ENCODE assay signal across 8 cellular contexts in genomic region chr1:111448918-111449702, GRCh38. TPM values are rescaled to one million over a fixed set of nuclear protein-coding genes. Genes with fewer than 3 reads are reported as not detected.
DNase-seq lines count a peak whose midpoint lies in the region; FAIRE-seq and TF ChIP-seq lines count a peak whose summit lies in the region.

Gene ATP5PB (plus strand): TSS chr1:111449464. CDS start chr1:111449542, 78 bp downstream.
Gene WDR77 (minus strand): TSS chr1:111449256. CDS start chr1:111449169, 87 bp downstream.

- DNase-seq in GM04503 (ENCODE audit: low read depth) (peak; percentile 96), HFFc6 (peak; percentile 100), NB4 (ENCODE audit: low read depth) (peak; percentile 97), SK-N-MC (ENCODE audit: low read depth, low spot score) (peak; percentile 98), frontal cortex (ENCODE audit: low spot score in 2 of 2) (peak; percentile 87 to 97), neuronal stem cell (ENCODE audit: low spot score) (peak; percentile 98)
- DNase-seq in activated naive CD4-positive, alpha-beta T cell treated with anti-CD3 and anti-CD28 coated beads, Interleukin-2, amount 10 ng/mL, durations not matched to agents 7 days and 5 days, result peak; percentile 95

- peak within 1 kb of the TSS; percentile 100 for H3K4me3 Mint-ChIP-seq in HFFc6
- H3K4me3 Mint-ChIP-seq in activated naive CD4-positive, alpha-beta T cell treated with anti-CD3 and anti-CD28 coated beads, Interleukin-2, amount 10 ng/mL, durations not matched to agents 7 days and 5 days, result peak within 1 kb of the TSS; percentile 100

- H3K27me3 ChIP-seq in neuronal stem cell (ENCODE audit: control insufficient read depth in 3 of 3, insufficient read depth in 3 of 3, low read depth in 1 of 3, low read length in 3 of 3), result no peaks in the 10 kb centered on the region

- H2BK12ac ChIP-seq in neuronal stem cell (ENCODE audit: low read length), result no peak within 1 kb of the TSS

- H3K27ac ChIP-seq in SK-N-MC (peak within 1 kb of the TSS; percentile 86), neuronal stem cell (replicated peaks; ENCODE audit: low read length) (peak within 1 kb of the TSS; percentile 71)

- peak within 1 kb of the TSS; percentile 69 for H3K4me2 ChIP-seq in neuronal stem cell (ENCODE audit: insufficient read depth, low read length, poor library complexity, severe bottlenecking)

- H3K36me3 ChIP-seq in SK-N-MC (ENCODE audit: insufficient read depth, low read length), result peaks cover 67% of the 10 kb centered on the region
- peaks cover 13 to 65% of the 10 kb centered on the region in 2 donors for H3K36me3 ChIP-seq in neuronal stem cell (replicated peaks in 1 of 2; ENCODE audit: control insufficient read depth in 2 of 2, insufficient read depth in 2 of 2, low read length in 2 of 2)

- FAIRE-seq in frontal cortex (lab: Jason Lieb, UNC), result peak; percentile 56

- no CpG with 5 or more reads among the region's 54 CpGs for WGBS in neuronal stem cell (ENCODE audit: extremely low coverage in 2 of 2, insufficient read length in 2 of 2, insufficient replicate concordance in 1 of 2), 2 donors

- no peak within 1 kb of the TSS for H3K4ac ChIP-seq in neuronal stem cell (ENCODE audit: low read length)

- TF ChIP-seq POLR2A in NB4 (IDR thresholded peaks at IDR 0.05; ENCODE audit: extremely low read depth, insufficient read length), result peak; percentile 43

- peak within 1 kb of the TSS; percentile 70 for H3K23ac ChIP-seq in neuronal stem cell (ENCODE audit: low read depth, low read length, poor library complexity)

- no peak within 1 kb of the TSS for H2AK5ac ChIP-seq in neuronal stem cell (ENCODE audit: low read depth, low read length)

- H3K27ac Mint-ChIP-seq in HFFc6, result peak within 1 kb of the TSS; percentile 99
- H3K27ac Mint-ChIP-seq in activated naive CD4-positive, alpha-beta T cell treated with anti-CD3 and anti-CD28 coated beads, Interleukin-2, amount 10 ng/mL, durations not matched to agents 7 days and 5 days, result peak within 1 kb of the TSS; percentile 95

- H2BK120ac ChIP-seq in neuronal stem cell (ENCODE audit: low read depth, low read length), result peak within 1 kb of the TSS; percentile 43

- no peak within 1 kb of the TSS for H2BK5ac ChIP-seq in neuronal stem cell (ENCODE audit: low read length)

- H3K27me3 Mint-ChIP-seq in HFFc6 (ENCODE audit: insufficient read depth), result peaks cover 8% of the 10 kb centered on the region
- no peaks in the 10 kb centered on the region for H3K27me3 Mint-ChIP-seq in activated naive CD4-positive, alpha-beta T cell treated with anti-CD3 and anti-CD28 coated beads, Interleukin-2, amount 10 ng/mL, durations not matched to agents 7 days and 5 days

- peak within 1 kb of the TSS; percentile 88 for H3K4me3 ChIP-seq in NB4 (ENCODE audit: low read depth, low read length)
- peak within 1 kb of the TSS; percentile 99 for H3K4me3 ChIP-seq in SK-N-MC
- H3K4me3 ChIP-seq in neuronal stem cell (ENCODE audit: low read length in 2 of 2), result peak within 1 kb of the TSS; percentile 79 to 96

- peak within 1 kb of the TSS; percentile 100 for H3K9ac ChIP-seq in SK-N-MC (ENCODE audit: insufficient read length)
- H3K9ac ChIP-seq in neuronal stem cell (ENCODE audit: low read depth, low read length, poor library complexity), result peak within 1 kb of the TSS; percentile 96

- H3K9me3 ChIP-seq in SK-N-MC (ENCODE audit: low read depth, low read length) (no peaks in the 10 kb centered on the region), neuronal stem cell (replicated peaks in 1 of 2; ENCODE audit: control insufficient read depth in 2 of 2, insufficient read depth in 1 of 2, low read depth in 1 of 2, low read length in 2 of 2) (no peaks in the 10 kb centered on the region)

- H3K4me1 ChIP-seq in neuronal stem cell (ENCODE audit: control insufficient read depth in 2 of 2, insufficient read depth in 1 of 2, low read depth in 1 of 2, low read length in 2 of 2), result peaks cover 5 to 8% of the 10 kb centered on the region in 2 donors

- peaks cover 52% of the 10 kb centered on the region for H3K36me3 Mint-ChIP-seq in HFFc6 (ENCODE audit: low read depth)
- H3K36me3 Mint-ChIP-seq in activated naive CD4-positive, alpha-beta T cell treated with anti-CD3 and anti-CD28 coated beads, Interleukin-2, amount 10 ng/mL, durations not matched to agents 7 days and 5 days, result peaks cover 74% of the 10 kb centered on the region

- H4K8ac ChIP-seq in neuronal stem cell (ENCODE audit: low read depth, low read length), result peak within 1 kb of the TSS; percentile 97

- H3K18ac ChIP-seq in neuronal stem cell (ENCODE audit: low read length), result peak within 1 kb of the TSS; percentile 93

- H2BK15ac ChIP-seq in neuronal stem cell (ENCODE audit: low read length), result no peak within 1 kb of the TSS

- peak; percentile 34; the same call in 1 of the 2 replicates for TF ChIP-seq CTCF in HFFc6 (IDR thresholded peaks at IDR 0.05)
- TF ChIP-seq CTCF in NB4 (IDR thresholded peaks at IDR 0.05; ENCODE audit: low read depth, low read length), result no peak
- TF ChIP-seq CTCF in subcutaneous adipose tissue (IDR thresholded peaks at IDR 0.05; ENCODE audit: low read depth), result no peak

- no peak within 1 kb of the TSS for H4K91ac ChIP-seq in neuronal stem cell (ENCODE audit: low read depth, low read length, poor library complexity)

- H3K4me1 Mint-ChIP-seq in HFFc6 (ENCODE audit: low read depth), result peaks cover 45% of the 10 kb centered on the region
- peaks cover 88% of the 10 kb centered on the region for H3K4me1 Mint-ChIP-seq in activated naive CD4-positive, alpha-beta T cell treated with anti-CD3 and anti-CD28 coated beads, Interleukin-2, amount 10 ng/mL, durations not matched to agents 7 days and 5 days

- H3K9me3 Mint-ChIP-seq in HFFc6, result no peaks in the 10 kb centered on the region
- H3K9me3 Mint-ChIP-seq in activated naive CD4-positive, alpha-beta T cell treated with anti-CD3 and anti-CD28 coated beads, Interleukin-2, amount 10 ng/mL, durations not matched to agents 7 days and 5 days, result no peaks in the 10 kb centered on the region

- H3K79me1 ChIP-seq in neuronal stem cell (ENCODE audit: low read depth, low read length), result peaks cover 6% of the 10 kb centered on the region

- CTCF ChIA-PET in activated naive CD4-positive, alpha-beta T cell treated with anti-CD3 and anti-CD28 coated beads, Interleukin-2, amount 10 ng/mL, durations not matched to agents 7 days and 5 days (lab: Charles Lee), result interaction anchor here (0.9 to 4.1 kb wide), 6 partner anchors 9 to 320 kb away, joined by 3 to 12 read pairs (median 4); no protein-coding TSS in a partner anchor

- H3K14ac ChIP-seq in neuronal stem cell (ENCODE audit: low read length), result peak within 1 kb of the TSS; percentile 50

- peak within 1 kb of the TSS; percentile 89 for H2AFZ ChIP-seq in neuronal stem cell (ENCODE audit: low read length)

RNA-seq across cellular contexts. Expression of gene ATP5PB, which starts in this region (rescaled TPM):
- 100 to 1,000 TPM; 253 to 293 (median 285) TPM for total RNA-seq in HFFc6 (2021; fragmentation: NEBNext Ultra II Directional; extraction: Animal tissue kit (Norgen Biotek cat#: 25700))
- total RNA-seq in frontal cortex, result 254 TPM
- 235 TPM for polyA plus RNA-seq in neuronal stem cell (2013, experiment 1 of 2)
- polyA plus RNA-seq in neuronal stem cell (2013, experiment 2 of 2), result 233 TPM
- 100 to 1,000 TPM; 114 to 272 (median 152) TPM for total RNA-seq in subcutaneous adipose tissue

RNA-seq across cellular contexts. Expression of gene WDR77, which starts in this region (rescaled TPM):
- total RNA-seq in HFFc6 (2021; fragmentation: NEBNext Ultra II Directional; extraction: Animal tissue kit (Norgen Biotek cat#: 25700)), result 10 to 100 TPM; 42.5 to 53.7 (median 47.7) TPM
- 20.8 TPM for total RNA-seq in frontal cortex
- 20.2 TPM for polyA plus RNA-seq in neuronal stem cell (2013, experiment 1 of 2)
- 20.5 TPM for polyA plus RNA-seq in neuronal stem cell (2013, experiment 2 of 2)
- 10 to 100 TPM; 18.5 to 37.3 (median 21.6) TPM for total RNA-seq in subcutaneous adipose tissue

Comparison
In these comparisons a context has a peak if more than half of its experiments do, and no peak if none do; other contexts are left out.
1. Peak in every context shown above with its lines: DNase-seq, H3K4me3 ChIP-seq and H3K27ac ChIP-seq.